31 cellular contexts compared by ENCODE assay signal in the genomic region with DNA sequence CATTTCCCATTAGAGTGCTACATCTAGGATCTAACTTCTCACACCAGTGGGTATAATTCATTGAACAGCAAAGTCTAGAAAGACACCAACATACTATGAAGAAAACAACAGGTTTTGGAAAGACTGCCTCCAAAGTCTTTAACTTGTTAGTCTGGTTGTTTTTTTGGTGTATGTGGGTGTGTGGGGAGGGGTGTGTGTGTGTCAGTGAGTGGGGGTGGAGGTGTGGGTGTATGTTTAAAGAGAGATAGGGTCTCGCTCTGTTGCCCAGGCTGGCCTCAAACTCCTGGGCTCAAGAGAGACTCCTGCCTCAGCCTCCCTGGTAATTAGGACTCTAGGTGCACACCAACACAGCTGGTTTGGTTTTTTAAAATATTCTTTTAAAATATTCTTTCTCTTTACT.
"Had no signal": no experiment of that assay in that cellular context is flagged by ENCODE, and none has a peak within 500 bp of the region (broad histone marks: within the 10 kb centered on the region; RNA-seq: fewer than 3 reads in every experiment).

No MANE protein-coding gene starts in this region.

- DNase-seq: activated CD4-positive, alpha-beta memory T cell treated with anti-CD3 and anti-CD28 coated beads for 36 hours; activated CD4-positive, alpha-beta T cell treated with anti-CD3 and anti-CD28 coated beads for 36 hours; activated CD4-positive, alpha-beta T cell treated with anti-CD3 and anti-CD28 coated beads, Interleukin-2, amount 10 ng/mL, durations not matched to agents 24 days and 14 days; activated CD4-positive, CD25-positive, alpha-beta regulatory T cell; activated CD4-positive, CD25-positive, alpha-beta regulatory T cell treated with anti-CD3 and anti-CD28 coated beads, Interleukin-2, amount 50 U/mL, for 72 hours; activated CD8-positive, alpha-beta memory T cell treated with anti-CD3 and anti-CD28 coated beads, Interleukin-2, amount 10 ng/mL, durations not matched to agents 7 days and 5 days; activated CD8-positive, alpha-beta memory T cell treated with anti-CD3 and anti-CD28 coated beads, Interleukin-2, amount 50 U/mL, for 4 hours; activated CD8-positive, alpha-beta T cell treated with anti-CD3 and anti-CD28 coated beads, Interleukin-2, amount 10 ng/mL, durations not matched to agents 7 days and 5 days; activated effector memory CD4-positive, alpha-beta T cell treated with anti-CD3 and anti-CD28 coated beads, Interleukin-2, amount 50 U/mL, for 16 hours; activated naive CD4-positive, alpha-beta T cell treated with anti-CD3 and anti-CD28 coated beads for 36 hours; activated naive CD8-positive, alpha-beta T cell treated with anti-CD3 and anti-CD28 coated beads for 36 hours; activated naive CD8-positive, alpha-beta T cell treated with anti-CD3 and anti-CD28 coated beads, Interleukin-2, amount 50 U/mL, for 24 hours; activated T-cell treated with anti-CD3 and anti-CD28 coated beads, Interleukin-2, amount 50 U/mL, for 1 hour; activated T-cell treated with anti-CD3 and anti-CD28 coated beads, Interleukin-2, amount 50 U/mL, for 48 hours; adrenal gland; amygdala; aorta; caudate nucleus; colonic mucosa; dorsolateral prefrontal cortex; effector memory CD4-positive, alpha-beta T cell; erythroblast; foreskin melanocyte; heart right ventricle; T-helper 1 cell; T-helper 17 cell; T1000; WERI-Rb-1 had no signal

- H3K27me3 ChIP-seq: adrenal gland, body of pancreas, colonic mucosa, dorsolateral prefrontal cortex, esophagus muscularis mucosa, gastroesophageal sphincter, heart right ventricle had no signal

- ATAC-seq: activated CD4-positive, alpha-beta T cell treated with anti-CD3 and anti-CD28 coated beads for 36 hours; activated CD8-positive, alpha-beta memory T cell treated with anti-CD3 and anti-CD28 coated beads, Interleukin-2, amount 10 ng/mL, durations not matched to agents 7 days and 5 days; activated CD8-positive, alpha-beta T cell treated with anti-CD3 and anti-CD28 coated beads, Interleukin-2, amount 10 ng/mL, durations not matched to agents 7 days and 5 days; activated naive CD8-positive, alpha-beta T cell treated with anti-CD3 and anti-CD28 coated beads, Interleukin-2, amount 50 U/mL, for 24 hours; gastroesophageal sphincter; heart right ventricle; T-helper 17 cell had no signal

- H3K27ac ChIP-seq: adrenal gland, colonic mucosa, dorsolateral prefrontal cortex, esophagus muscularis mucosa, gastroesophageal sphincter, heart right ventricle, WERI-Rb-1 had no signal

- H3K4me3 ChIP-seq: adrenal gland, body of pancreas, colonic mucosa, dorsolateral prefrontal cortex, esophagus muscularis mucosa, gastroesophageal sphincter, heart right ventricle had no signal

- H3K36me3 ChIP-seq: adrenal gland, colonic mucosa had no signal

- H3K9me3 ChIP-seq: adrenal gland, body of pancreas, colonic mucosa, esophagus muscularis mucosa, gastroesophageal sphincter, heart right ventricle had no signal
